Comparison of ENCODE assay signal across 1 cellular context in the genomic region with DNA sequence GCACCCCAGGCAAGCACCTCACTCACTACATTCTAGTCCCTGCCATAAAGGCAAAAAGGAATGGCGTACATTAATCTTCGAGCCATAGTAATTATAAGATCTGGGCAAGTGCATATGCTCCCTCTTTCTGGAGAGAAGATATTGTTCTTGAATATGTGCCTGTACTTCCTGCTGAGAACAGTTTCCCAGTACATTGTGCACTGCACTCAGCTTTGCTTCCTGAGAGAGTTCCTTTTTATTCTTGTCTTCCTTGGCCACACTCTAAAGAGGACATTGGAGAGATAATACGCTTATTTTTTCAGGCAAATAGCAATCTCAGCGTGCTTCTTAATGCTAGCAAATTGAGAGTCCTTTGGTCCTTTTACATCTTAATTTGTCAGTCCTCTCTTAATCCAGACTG.
TF ChIP-seq lines count a peak whose summit lies in the region.

No MANE protein-coding gene starts in this region.

TF ChIP-seq in neural cell, 6 proteins besides CTCF, POLR2A, EP300 and RAD21 (continued from another document):
- TF ChIP-seq, protein P1, sequence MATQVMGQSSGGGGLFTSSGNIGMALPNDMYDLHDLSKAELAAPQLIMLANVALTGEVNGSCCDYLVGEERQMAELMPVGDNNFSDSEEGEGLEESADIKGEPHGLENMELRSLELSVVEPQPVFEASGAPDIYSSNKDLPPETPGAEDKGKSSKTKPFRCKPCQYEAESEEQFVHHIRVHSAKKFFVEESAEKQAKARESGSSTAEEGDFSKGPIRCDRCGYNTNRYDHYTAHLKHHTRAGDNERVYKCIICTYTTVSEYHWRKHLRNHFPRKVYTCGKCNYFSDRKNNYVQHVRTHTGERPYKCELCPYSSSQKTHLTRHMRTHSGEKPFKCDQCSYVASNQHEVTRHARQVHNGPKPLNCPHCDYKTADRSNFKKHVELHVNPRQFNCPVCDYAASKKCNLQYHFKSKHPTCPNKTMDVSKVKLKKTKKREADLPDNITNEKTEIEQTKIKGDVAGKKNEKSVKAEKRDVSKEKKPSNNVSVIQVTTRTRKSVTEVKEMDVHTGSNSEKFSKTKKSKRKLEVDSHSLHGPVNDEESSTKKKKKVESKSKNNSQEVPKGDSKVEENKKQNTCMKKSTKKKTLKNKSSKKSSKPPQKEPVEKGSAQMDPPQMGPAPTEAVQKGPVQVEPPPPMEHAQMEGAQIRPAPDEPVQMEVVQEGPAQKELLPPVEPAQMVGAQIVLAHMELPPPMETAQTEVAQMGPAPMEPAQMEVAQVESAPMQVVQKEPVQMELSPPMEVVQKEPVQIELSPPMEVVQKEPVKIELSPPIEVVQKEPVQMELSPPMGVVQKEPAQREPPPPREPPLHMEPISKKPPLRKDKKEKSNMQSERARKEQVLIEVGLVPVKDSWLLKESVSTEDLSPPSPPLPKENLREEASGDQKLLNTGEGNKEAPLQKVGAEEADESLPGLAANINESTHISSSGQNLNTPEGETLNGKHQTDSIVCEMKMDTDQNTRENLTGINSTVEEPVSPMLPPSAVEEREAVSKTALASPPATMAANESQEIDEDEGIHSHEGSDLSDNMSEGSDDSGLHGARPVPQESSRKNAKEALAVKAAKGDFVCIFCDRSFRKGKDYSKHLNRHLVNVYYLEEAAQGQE (IDR thresholded peaks at IDR 0.05; ENCODE audit: borderline replicate concordance) = peak; percentile 24
- TF ChIP-seq SMC3 (conservative IDR thresholded peaks at IDR 0.05; ENCODE audit: poor library complexity) = no peak
